24 cellular contexts compared by ENCODE assay signal in genomic region chr2:3837086-3837485, GRCh38.
DNase-seq lines count a peak whose midpoint lies in the region; ATAC-seq, FAIRE-seq and TF ChIP-seq lines count a peak whose summit lies in the region.
"Had no signal": no experiment of that assay in that cellular context is flagged by ENCODE, and none has a peak within 500 bp of the region (broad histone marks: within the 10 kb centered on the region; RNA-seq: fewer than 3 reads in every experiment).

No MANE protein-coding gene starts in this region.

- no peak for TF ChIP-seq CTCF in HepG2 (CRISPR knock-in tag; IDR thresholded peaks at IDR 0.05)
- TF ChIP-seq CTCF in right lobe of liver (IDR thresholded peaks at IDR 0.05) = no peak
- no peak for TF ChIP-seq CTCF in K562 (IDR thresholded peaks at IDR 0.05 in 2 of 3, conservative IDR thresholded peaks at IDR 0.05 in 1 of 3; ENCODE audit: insufficient read depth in 2 of 3, low read depth in 1 of 3, low read length in 3 of 3)

- no peak overlapping the region for H3K4me3 ChIP-seq in HepG2 (replicated peaks in 1 of 3; ENCODE audit: insufficient read depth in 1 of 3, low read depth in 2 of 3, low read length in 3 of 3)
- no peak overlapping the region for H3K4me3 ChIP-seq in right lobe of liver
- H3K4me3 ChIP-seq in K562 = no peak overlapping the region
- H3K4me3 ChIP-seq: BLaER1, GM12878 had no signal

- in situ Hi-C loops in HepG2 (cut with HindIII; ENCODE audit: extremely low pct_ligation_motif_present, low pct_unique_long_range_greater_than_20kb) = no loop called here
- in situ Hi-C loops in K562 (cut with MboI) = no loop called here

- H3K27ac ChIP-seq in HepG2 (ENCODE audit: extremely low read length, insufficient read depth, low read length) (no peak overlapping the region), right lobe of liver (no peak overlapping the region), K562 (ENCODE audit: extremely low read depth, low read depth, low read length) (no peak overlapping the region), caudate nucleus (ENCODE audit: low read depth, low read length) (no peak overlapping the region)
- H3K27ac ChIP-seq: 22Rv1, BLaER1 had no signal

- H4K20me1 ChIP-seq in HepG2 (ENCODE audit: insufficient read depth, low read length) (no peaks in the 10 kb centered on the region), K562 (replicated peaks; ENCODE audit: control insufficient read depth, insufficient read depth, low read length) (no peaks in the 10 kb centered on the region)
- H4K20me1 ChIP-seq: BLaER1 had no signal

- H3K4me1 ChIP-seq in HepG2 (ENCODE audit: insufficient read depth, low read length) = no peaks in the 10 kb centered on the region
- H3K4me1 ChIP-seq in right lobe of liver = no peaks in the 10 kb centered on the region
- no peaks in the 10 kb centered on the region for H3K4me1 ChIP-seq in K562 (replicated peaks in 1 of 2; ENCODE audit: control insufficient read depth in 2 of 2, insufficient read depth in 2 of 2, low read length in 2 of 2)
- H3K4me1 ChIP-seq: BE2C had no signal

- no peak for TF ChIP-seq RAD21 in HepG2 (CRISPR knock-in tag; IDR thresholded peaks at IDR 0.05)
- no peak for TF ChIP-seq RAD21 in K562 (CRISPR knock-in tag; conservative IDR thresholded peaks at IDR 0.05 in 1 of 2, IDR thresholded peaks at IDR 0.05 in 1 of 2)

- H3K79me2 ChIP-seq in HepG2 (ENCODE audit: insufficient read depth, low read length) (no peaks in the 10 kb centered on the region), K562 (ENCODE audit: control insufficient read depth, insufficient read depth, low read length) (no peaks in the 10 kb centered on the region)

- FAIRE-seq in HepG2 (lab: Jason Lieb, UNC) (no peak), K562 (lab: Jason Lieb, UNC) (no peak)
- FAIRE-seq: GM12878, GM12892, GM18507 had no signal

- DNase-seq in HepG2 (ENCODE audit: low spot score) (no peak), right lobe of liver (no peak), K562 (ENCODE audit: extremely low read depth in 1 of 4, low spot score in 3 of 4) (no peak), caudate nucleus (lab: John Stamatoyannopoulos, UW) (no peak), globus pallidus (ENCODE audit: low spot score) (no peak)
- DNase-seq: ACHN; BE2C; C1 segment of cervical spinal cord; CD4-positive, alpha-beta memory T cell; CD4-positive, CD25-positive, alpha-beta regulatory T cell; CD8-positive, alpha-beta memory T cell; COR-L47; DMS 273 treated with DMSO at 0.1 percent for 48 hours; DMS153; DMS53; DMS79; DND-41; EL; GDM1 had no signal

- CTCF ChIA-PET in HepG2 (lab: Yijun Ruan, JAX; ENCODE audit: low intra/inter-chr PET ratio, low total read pairs) (no interaction called here), K562 (lab: Yijun Ruan, JAX; ENCODE audit: low intra/inter-chr PET ratio) (no interaction called here)

- no TSS peak for BruUV-seq in HepG2 (replicated peaks; lab: Mats Ljungman, UMichigan)
- no TSS peak for BruUV-seq in K562 (replicated peaks; lab: Mats Ljungman, UMichigan)

- TF ChIP-seq EP300 in HepG2 (IDR thresholded peaks at IDR 0.05; ENCODE audit: low read depth in 2 of 2, low read length in 2 of 2) (no peak), HepG2 (CRISPR knock-in tag; IDR thresholded peaks at IDR 0.05; ENCODE audit: borderline replicate concordance) (no peak), K562 (IDR thresholded peaks at IDR 0.05; ENCODE audit: low read length) (no peak)

- 36% methylated on average over 7 of the region's 7 CpGs for WGBS in HepG2 (ENCODE audit: low lambda C conversion rate)
- WGBS in right lobe of liver (ENCODE audit: insufficient coverage, low coverage, low lambda C conversion rate, missing lambda C conversion rate) = 57% methylated on average over 7 of the region's 7 CpGs
- 0% methylated on average over 7 of the region's 7 CpGs for WGBS in K562 (ENCODE audit: insufficient coverage, low coverage, missing lambda C conversion rate)

- H2AFZ ChIP-seq in HepG2 (ENCODE audit: low read length) (no peak overlapping the region), K562 (ENCODE audit: low read depth, low read length) (no peak overlapping the region)

- H3K36me3 ChIP-seq in HepG2 (replicated peaks in 1 of 2; ENCODE audit: control insufficient read depth in 1 of 2, insufficient read depth in 2 of 2, low read length in 2 of 2) (no peaks in the 10 kb centered on the region), right lobe of liver (no peaks in the 10 kb centered on the region), K562 (ENCODE audit: control insufficient read depth, insufficient read depth, low read length) (no peaks in the 10 kb centered on the region)
- H3K36me3 ChIP-seq: BE2C, BLaER1 had no signal

- no peak for TF ChIP-seq POLR2A in HepG2 (IDR thresholded peaks at IDR 0.05; ENCODE audit: insufficient read depth in 1 of 2, low read depth in 2 of 2, low read length in 2 of 2)
- no peak for TF ChIP-seq POLR2A in right lobe of liver (IDR thresholded peaks at IDR 0.05)
- no peak for TF ChIP-seq POLR2A in K562 (conservative IDR thresholded peaks at IDR 0.05)

- POLR2A ChIA-PET in HepG2 (lab: Yijun Ruan, JAX) (no interaction called here), K562 (lab: Yijun Ruan, JAX) (no interaction called here)

- H3K4me2 ChIP-seq in HepG2 (ENCODE audit: low read depth, low read length) (no peak overlapping the region), K562 (ENCODE audit: insufficient read depth, low read length) (no peak overlapping the region)

- H3K9ac ChIP-seq in HepG2 (ENCODE audit: insufficient read depth, low read depth, low read length) (no peak overlapping the region), K562 (ENCODE audit: insufficient read depth in 1 of 2, low read depth in 2 of 2, low read length in 2 of 2) (no peak overlapping the region)
- H3K9ac ChIP-seq: BLaER1 had no signal

- peaks cover 0 to 33% of the 10 kb centered on the region in 2 experiments; a peak in 1 of 5 replicates for H3K27me3 ChIP-seq in HepG2 (ENCODE audit: control insufficient read depth in 1 of 2, insufficient read depth in 2 of 2, low read length in 2 of 2)
- H3K27me3 ChIP-seq in right lobe of liver = no peaks in the 10 kb centered on the region
- peaks cover 4 to 9% of the 10 kb centered on the region in 2 experiments; a peak in 3 of 5 replicates for H3K27me3 ChIP-seq in K562 (ENCODE audit: control insufficient read depth in 2 of 2, insufficient read depth in 2 of 2, low read length in 2 of 2)
- H3K27me3 ChIP-seq: BLaER1 had no signal

- intact Hi-C loops in HepG2 (cut with micrococcal nuclease; ENCODE audit: unreplicated experiment) = no loop called here
- intact Hi-C loops in right lobe of liver (cut with DNase I) = no loop called here
- intact Hi-C loops in K562 (cut with micrococcal nuclease) = no loop called here

- H3K9me1 ChIP-seq in K562 (ENCODE audit: control insufficient read depth, insufficient read depth, low read length) = no peaks in the 10 kb centered on the region

- no peaks in the 10 kb centered on the region for H3K9me3 ChIP-seq in HepG2 (ENCODE audit: low read length)
- H3K9me3 ChIP-seq in right lobe of liver = no peaks in the 10 kb centered on the region
- H3K9me3 ChIP-seq in K562 (replicated peaks; ENCODE audit: control insufficient read depth, insufficient read depth, low read depth, low read length) = no peaks in the 10 kb centered on the region
- H3K9me3 ChIP-seq: BE2C had no signal

- ATAC-seq in HepG2 = no peak
- no peak for ATAC-seq in right lobe of liver
- no peak for ATAC-seq in K562
- ATAC-seq: GM12878 had no signal

TF ChIP-seq in HepG2, 621 proteins besides CTCF, POLR2A, EP300 and RAD21:
- TF ChIP-seq MAFF (IDR thresholded peaks at IDR 0.05; ENCODE audit: low read depth, low read length) = peak; percentile 87
- TF ChIP-seq TCF7 (IDR thresholded peaks at IDR 0.05; ENCODE audit: low read depth) = no peak
- TF ChIP-seq ZSCAN29 (CRISPR knock-in tag; conservative IDR thresholded peaks at IDR 0.05) = no peak
- peak; percentile 90 to 93 for TF ChIP-seq MAFK (conservative IDR thresholded peaks at IDR 0.05 in 1 of 2, IDR thresholded peaks at IDR 0.05 in 1 of 2; ENCODE audit: low read length in 2 of 2)
- no peak for TF ChIP-seq ZNF746 (CRISPR knock-in tag; IDR thresholded peaks at IDR 0.05)
- TF ChIP-seq, protein P1, sequence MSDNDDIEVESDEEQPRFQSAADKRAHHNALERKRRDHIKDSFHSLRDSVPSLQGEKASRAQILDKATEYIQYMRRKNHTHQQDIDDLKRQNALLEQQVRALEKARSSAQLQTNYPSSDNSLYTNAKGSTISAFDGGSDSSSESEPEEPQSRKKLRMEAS (IDR thresholded peaks at IDR 0.05) = no peak
- no peak for TF ChIP-seq RBM22 (optimal IDR thresholded peaks at IDR 0.05; ENCODE audit: low read length)
TF ChIP-seq in HepG2: peak in this region for 2.

TF ChIP-seq in K562, 482 proteins besides CTCF, POLR2A, EP300 and RAD21 (continues in another document):
- no peak for TF ChIP-seq SAP30 (IDR thresholded peaks at IDR 0.05; ENCODE audit: borderline replicate concordance, insufficient read depth, low read depth, low read length, poor library complexity, severe bottlenecking)

Comparison
In these comparisons a context has a peak if more than half of its experiments do, and no peak if none do; other contexts are left out.
1. Of the 241 proteins assayed by ChIP-seq in both HepG2 and K562: peak only in HepG2: none; only in K562: none; in both: MAFF and MAFK; in neither: 239.